15 cellular contexts compared by ENCODE assay signal in the genomic region with DNA sequence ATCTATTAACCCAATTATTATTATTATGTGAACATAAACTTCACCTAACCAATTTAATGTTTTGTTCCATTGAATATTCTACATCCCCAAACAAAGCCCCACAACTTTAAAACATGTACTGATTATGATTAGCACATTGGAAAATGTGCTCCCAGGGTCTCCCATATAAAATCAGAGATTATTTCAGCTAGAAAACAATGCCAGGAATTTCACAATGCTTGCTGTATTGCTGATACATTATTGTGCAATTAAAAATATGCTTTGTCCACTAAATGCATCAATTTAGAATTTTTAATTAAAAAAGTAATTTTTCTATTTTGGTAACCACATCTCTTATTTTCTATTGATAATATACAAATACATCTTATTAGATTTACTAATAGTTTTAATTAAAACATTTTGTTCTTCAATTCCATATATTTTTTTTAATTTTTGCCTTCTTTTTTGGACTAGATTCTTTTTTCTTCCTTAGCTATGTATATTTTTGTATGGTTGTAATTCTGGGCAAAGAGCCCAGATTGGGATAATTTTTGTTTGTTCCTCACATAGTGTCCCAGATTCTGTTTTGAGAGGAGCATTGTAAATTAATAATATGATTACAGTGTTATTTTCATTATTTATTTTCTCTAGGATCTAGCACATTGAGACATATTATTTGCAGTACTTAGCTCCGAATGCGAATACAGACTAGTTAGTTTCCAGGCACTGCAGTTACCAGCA.
A peak's percentile ranks its signal among the peaks of the same experiment; 100 is the strongest.
DNase-seq lines count a peak whose midpoint lies in the region; FAIRE-seq and TF ChIP-seq lines count a peak whose summit lies in the region.
"Had no signal": no experiment of that assay in that cellular context is flagged by ENCODE, and none has a peak within 500 bp of the region (broad histone marks: within the 10 kb centered on the region; RNA-seq: fewer than 3 reads in every experiment).

No MANE protein-coding gene starts in this region.

- no peaks in the 10 kb centered on the region for H3K4me1 ChIP-seq in breast epithelium
- H3K4me1 ChIP-seq in tibial nerve: no peaks in the 10 kb centered on the region
- H3K4me1 ChIP-seq: HAP-1 had no signal

- TF ChIP-seq POLR2A in breast epithelium (IDR thresholded peaks at IDR 0.05) (no peak), tibial nerve (IDR thresholded peaks at IDR 0.05) (no peak)

- H3K27me3 Mint-ChIP-seq in MCF 10A (ENCODE audit: insufficient read depth, unreplicated experiment) (no peaks in the 10 kb centered on the region), CD14-positive monocyte (ENCODE audit: low read depth in 3 of 3) (no peaks in the 10 kb centered on the region)

- TF ChIP-seq CTCF in MCF 10A (IDR thresholded peaks at IDR 0.05; ENCODE audit: unreplicated experiment) (no peak), breast epithelium (IDR thresholded peaks at IDR 0.05) (no peak), CD14-positive monocyte (IDR thresholded peaks at IDR 0.05) (no peak), tibial nerve (IDR thresholded peaks at IDR 0.05) (no peak)

- H3K4me3 Mint-ChIP-seq in MCF 10A (ENCODE audit: unreplicated experiment): no peak overlapping the region
- no peak overlapping the region for H3K4me3 Mint-ChIP-seq in CD14-positive monocyte

- DNase-seq in MCF 10A (ENCODE audit: unreplicated experiment) (peak; percentile 6), breast epithelium (ENCODE audit: low spot score in 2 of 2) (no peak), RCC 7860 (ENCODE audit: low spot score) (no peak), inferior parietal cortex (ENCODE audit: extremely low spot score) (peak; percentile 15), NCI-H2029 (lab: John Stamatoyannopoulos, UW) (no peak), CD14-positive monocyte (ENCODE audit: low spot score) (no peak), tibial nerve (ENCODE audit: low spot score in 2 of 2) (no peak), NCI-H226 (no peak)
- DNase-seq: DMS153, Kasumi-1, NCI-H146, NCI-H510A, NCI-H82, SIG-M5 had no signal

- peaks cover 10% of the 10 kb centered on the region for H3K4me1 Mint-ChIP-seq in MCF 10A (ENCODE audit: insufficient read depth, unreplicated experiment)
- no peaks in the 10 kb centered on the region for H3K4me1 Mint-ChIP-seq in CD14-positive monocyte

- H3K36me3 ChIP-seq in breast epithelium: no peaks in the 10 kb centered on the region
- no peaks in the 10 kb centered on the region for H3K36me3 ChIP-seq in tibial nerve
- H3K36me3 ChIP-seq: HAP-1 had no signal

- POLR2A ChIA-PET in MCF 10A (lab: Yijun Ruan, JAX): no interaction called here

- 32 to 36% methylated on average over 2 of the region's 2 CpGs for WGBS in tibial nerve, 2 donors

- FAIRE-seq in RCC 7860 (lab: Jason Lieb, UNC): peak; percentile 40

- CTCF ChIA-PET in MCF 10A (lab: Yijun Ruan, JAX): interaction anchor here (0.6 to 1.2 kb wide), 2 partner anchors 24 to 343 kb away, joined by 3 read pairs; no protein-coding TSS in a partner anchor

- H3K9me3 ChIP-seq in breast epithelium: no peaks in the 10 kb centered on the region
- no peaks in the 10 kb centered on the region for H3K9me3 ChIP-seq in tibial nerve
- H3K9me3 ChIP-seq: HAP-1 had no signal

- H3K27ac Mint-ChIP-seq in MCF 10A (ENCODE audit: low read depth, unreplicated experiment) (no peak overlapping the region), CD14-positive monocyte (no peak overlapping the region)

- H3K27me3 ChIP-seq in breast epithelium (no peaks in the 10 kb centered on the region), tibial nerve (no peaks in the 10 kb centered on the region)

- H3K9me3 Mint-ChIP-seq in MCF 10A (ENCODE audit: unreplicated experiment) (no peaks in the 10 kb centered on the region), CD14-positive monocyte (peaks cover 0 to 4% (median 0%) of the 10 kb centered on the region in 7 donors)

- BruUV-seq in MCF 10A (replicated peaks; lab: Mats Ljungman, UMichigan): no TSS peak

- intact Hi-C loops in MCF 10A (cut with micrococcal nuclease) (loop anchor here (5.0 kb wide), 1 partner anchor 1367 kb away; no protein-coding TSS in a partner anchor), breast epithelium (cut with DNase I; ENCODE audit: low total_unique reads) (no loop called here), CD14-positive monocyte (cut with micrococcal nuclease) (no loop called here)

- H3K4me3 ChIP-seq in breast epithelium: no peak overlapping the region
- H3K4me3 ChIP-seq in tibial nerve: no peak overlapping the region
- H3K4me3 ChIP-seq: HAP-1 had no signal

- TF ChIP-seq EP300 in tibial nerve (IDR thresholded peaks at IDR 0.05): no peak

- no peaks in the 10 kb centered on the region for H3K36me3 Mint-ChIP-seq in MCF 10A (ENCODE audit: insufficient read depth, unreplicated experiment)
- no peaks in the 10 kb centered on the region for H3K36me3 Mint-ChIP-seq in CD14-positive monocyte

- H3K27ac ChIP-seq in breast epithelium (no peak overlapping the region), tibial nerve (no peak overlapping the region)

Comparison
In these comparisons a context has a peak if more than half of its experiments do, and no peak if none do; other contexts are left out.
1. DNase-seq: peak in MCF 10A (single experiment) and inferior parietal cortex (single experiment); none in breast epithelium (0 of 2), RCC 7860 (single experiment), NCI-H2029 (single experiment), CD14-positive monocyte (single experiment), tibial nerve (0 of 2) and NCI-H226 (single experiment).